8 cellular contexts compared by ENCODE assay signal in genomic region chrX:12790878-12791252, GRCh38. TPM values are rescaled to one million over a fixed set of nuclear protein-coding genes. Genes with fewer than 3 reads are reported as not detected.
DNase-seq lines count a peak whose midpoint lies in the region; TF ChIP-seq lines count a peak whose summit lies in the region.

No MANE protein-coding gene starts in this region.

- peaks cover 25% of the 10 kb centered on the region for H3K9me3 Mint-ChIP-seq in progenitor cell of endocrine pancreas (ENCODE audit: low read depth)

- peaks cover 8% of the 10 kb centered on the region for H3K36me3 Mint-ChIP-seq in progenitor cell of endocrine pancreas (ENCODE audit: insufficient read depth)

- H3K9me2 ChIP-seq in PC-9 (ENCODE audit: insufficient read depth): no peaks in the 10 kb centered on the region

- H3K27me3 Mint-ChIP-seq in progenitor cell of endocrine pancreas: peaks cover 16% of the 10 kb centered on the region

- H4K20me1 ChIP-seq in PC-9 (ENCODE audit: insufficient read depth): no peaks in the 10 kb centered on the region

- WGBS in esophagus squamous epithelium, 2 donors: 5 to 44% methylated on average over 3 to 20 of the region's 21 CpGs

- 0 out of 2 replicates have a peak, but pooled peaks cover 3% of the 10 kb centered on the region for H3K36me3 ChIP-seq in ES-I3 (ENCODE audit: insufficient read depth, low read length)
- H3K36me3 ChIP-seq in H7 (replicated peaks; ENCODE audit: control insufficient read depth, insufficient read depth, low read length): no peaks in the 10 kb centered on the region
- H3K36me3 ChIP-seq in PC-9 (ENCODE audit: low read depth): no peaks in the 10 kb centered on the region
- H3K36me3 ChIP-seq in esophagus squamous epithelium: no peaks in the 10 kb centered on the region

- no peaks in the 10 kb centered on the region for H3F3A ChIP-seq in PC-9 (ENCODE audit: insufficient read depth, low read depth)

- H3K27ac ChIP-seq in PC-9 (no peak overlapping the region), esophagus squamous epithelium (peak overlapping the region; percentile 51 to 78 (median 66))

- no peak for TF ChIP-seq POLR2A in esophagus squamous epithelium (IDR thresholded peaks at IDR 0.05)

- CTCF ChIA-PET in PC-9 (lab: Charles Lee): interaction anchor here (0.5 to 1.0 kb wide), 3 partner anchors 24 to 1017 kb away, joined by 4 to 5 read pairs (median 4); no protein-coding TSS in a partner anchor

- peak overlapping the region; percentile 78 for H3K4me2 ChIP-seq in PC-9

- no peaks in the 10 kb centered on the region for H3K4me1 ChIP-seq in ES-I3 (ENCODE audit: insufficient read depth, low read length)
- H3K4me1 ChIP-seq in PC-9 (replicated peaks; ENCODE audit: insufficient read depth): peaks cover 10% of the 10 kb centered on the region; the same call in 1 of the 2 replicates
- peaks cover 0 to 5% (median 0%) of the 10 kb centered on the region in 3 donors for H3K4me1 ChIP-seq in esophagus squamous epithelium

- POLR2A ChIA-PET in PC-9 (lab: Charles Lee; ENCODE audit: unreplicated experiment): interaction anchor here (0.6 to 0.7 kb wide), 2 partner anchors 61 to 943 kb away, joined by 3 to 6 read pairs; partner anchors contain the start of genes OFD1 and TRAPPC2

- intact Hi-C loops in PC-9 (cut with micrococcal nuclease; ENCODE audit: unreplicated experiment): no loop called here
- intact Hi-C loops in esophagus squamous epithelium (cut with DNase I): no loop called here

- peaks cover 32% of the 10 kb centered on the region for H3K79me2 ChIP-seq in PC-9 (ENCODE audit: low read depth)

- no TSS peak for BruUV-seq in PC-9 (replicated peaks; lab: Mats Ljungman, UMichigan)

- H2AFZ ChIP-seq in PC-9: peak overlapping the region; percentile 92

- no peak overlapping the region for H3K27ac Mint-ChIP-seq in progenitor cell of endocrine pancreas

- no peaks in the 10 kb centered on the region for H3K4me1 Mint-ChIP-seq in progenitor cell of endocrine pancreas (ENCODE audit: low read depth)

- H3K9me3 ChIP-seq in ES-I3 (ENCODE audit: control insufficient read depth, insufficient read depth, low read length) (no peaks in the 10 kb centered on the region), PC-9 (ENCODE audit: insufficient read depth, low read depth) (no peaks in the 10 kb centered on the region), esophagus squamous epithelium (no peaks in the 10 kb centered on the region)

- TF ChIP-seq CTCF in PC-9 (conservative IDR thresholded peaks at IDR 0.05) (no peak), esophagus squamous epithelium (IDR thresholded peaks at IDR 0.05) (no peak), progenitor cell of endocrine pancreas (IDR thresholded peaks at IDR 0.05; ENCODE audit: unreplicated experiment) (no peak)

- DNase-seq in H7 (no peak), PC-9 (no peak), esophagus squamous epithelium (lab: John Stamatoyannopoulos, UW) (no peak), progenitor cell of endocrine pancreas (ENCODE audit: low spot score, unreplicated experiment) (no peak), EL (no peak), cerebellum (ENCODE audit: low spot score) (no peak)
- no peak for DNase-seq in activated CD8-positive, alpha-beta memory T cell treated with anti-CD3 and anti-CD28 coated beads, Interleukin-2, amount 50 U/mL, for 4 hours

- peak overlapping the region; percentile 82 for H3K4me3 Mint-ChIP-seq in progenitor cell of endocrine pancreas (ENCODE audit: low read depth)

- H3K4me3 ChIP-seq in H7 (ENCODE audit: insufficient read depth, low read depth, low read length): peak overlapping the region; percentile 73
- peak overlapping the region; percentile 80 for H3K4me3 ChIP-seq in PC-9
- H3K4me3 ChIP-seq in esophagus squamous epithelium: peak overlapping the region; percentile 61 to 82 (median 62)

- H3K27me3 ChIP-seq in H7 (ENCODE audit: control insufficient read depth, insufficient read depth, low read length): peaks cover 9% of the 10 kb centered on the region
- no peaks in the 10 kb centered on the region for H3K27me3 ChIP-seq in PC-9 (ENCODE audit: insufficient read depth, low read depth)
- H3K27me3 ChIP-seq in esophagus squamous epithelium: no peaks in the 10 kb centered on the region

- H3K9ac ChIP-seq in ES-I3 (ENCODE audit: low read depth, low read length): peak overlapping the region; percentile 72; the same call in 1 of the 2 replicates

RNA-seq across cellular contexts. Expression of gene PRPS2, which starts 0.3 kb away (rescaled TPM):
- 57.8 and 65.4 TPM in 2 replicates for total RNA-seq in H7 (2014; rRNA removed; shearing (Covaris generic))
- total RNA-seq in PC-9 (2021): 72.0 and 107 TPM in 2 replicates
- 10 to 100 TPM; 19.4 to 43.2 (median 25.3) TPM for total RNA-seq in esophagus squamous epithelium
- 15.8 and 18.6 TPM in 2 replicates for total RNA-seq in progenitor cell of endocrine pancreas
- total RNA-seq in cerebellum: 10.1 TPM
